ENCODE assay signal across 8 cellular contexts in the genomic region with DNA sequence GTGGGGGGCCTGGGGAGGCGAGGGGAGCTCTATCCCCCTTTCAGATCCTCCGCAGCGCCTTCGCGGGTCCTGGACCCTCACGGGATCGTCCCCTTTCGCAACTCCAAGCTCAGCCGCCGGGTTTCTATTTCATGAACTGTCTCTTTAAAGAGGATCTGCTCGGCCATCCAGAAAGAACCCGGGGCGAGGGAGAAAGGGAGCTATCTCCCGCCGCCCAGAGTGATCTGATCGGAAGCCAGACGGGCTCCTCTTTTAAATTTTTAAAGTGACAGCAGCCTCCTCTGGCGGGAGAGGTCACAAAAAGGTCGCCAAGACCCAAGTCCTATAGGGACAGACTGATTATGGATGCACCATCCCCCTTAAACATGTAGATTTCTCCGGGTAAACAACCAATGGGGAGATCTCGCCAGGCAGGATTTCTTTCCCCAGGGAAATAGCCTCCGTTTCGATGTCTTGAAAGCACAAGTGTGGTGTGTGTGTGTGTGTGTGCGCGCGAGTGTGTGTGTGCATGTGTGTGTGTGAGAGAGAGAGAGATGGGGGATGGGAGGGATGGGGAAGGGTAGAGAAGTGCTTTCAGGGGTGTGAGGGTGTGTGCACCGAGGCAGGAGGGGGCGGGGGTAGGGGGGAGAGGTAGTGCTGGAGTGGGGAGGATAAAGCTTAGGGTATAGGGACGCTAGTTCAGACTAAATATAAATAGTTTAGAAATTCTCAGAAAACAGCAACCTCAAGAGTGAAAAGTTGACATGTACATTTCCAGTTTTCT.
DNase-seq lines count a peak whose midpoint lies in the region; ATAC-seq and TF ChIP-seq lines count a peak whose summit lies in the region.

No MANE protein-coding gene starts in this region.

- ATAC-seq in GM18858 (IDR thresholded peaks at IDR 0.05; ENCODE audit: unreplicated experiment) (no peak), HG03521 (IDR thresholded peaks at IDR 0.05; ENCODE audit: unreplicated experiment) (no peak)

- H2AFZ ChIP-seq in MM.1S (ENCODE audit: low read length) (peak overlapping the region; percentile 55), fibroblast of lung (ENCODE audit: low read length) (peak overlapping the region; percentile 88)

- peak overlapping the region; percentile 5; the same call in 1 of the 2 replicates for H3K9ac ChIP-seq in MM.1S (ENCODE audit: low read length)
- peak overlapping the region; percentile 62 for H3K9ac ChIP-seq in fibroblast of lung (ENCODE audit: insufficient read depth, low read length)

- H3K27me3 ChIP-seq in MM.1S (replicated peaks; ENCODE audit: insufficient read depth, low read length) (peaks cover 18% of the 10 kb centered on the region), WERI-Rb-1 (ENCODE audit: insufficient read depth, low read depth, severe bottlenecking) (peaks cover 19% of the 10 kb centered on the region), fibroblast of lung (ENCODE audit: control insufficient read depth, insufficient read depth, low read length) (no peaks in the 10 kb centered on the region)

- H3K36me3 ChIP-seq in MM.1S (replicated peaks; ENCODE audit: insufficient read depth, low read length): no peaks in the 10 kb centered on the region
- H3K36me3 ChIP-seq in WERI-Rb-1: no peaks in the 10 kb centered on the region
- H3K36me3 ChIP-seq in fibroblast of lung (ENCODE audit: control insufficient read depth, insufficient read depth, low read length): no peaks in the 10 kb centered on the region

- no peaks in the 10 kb centered on the region for H3K9me3 ChIP-seq in MM.1S (replicated peaks; ENCODE audit: insufficient read depth, low read length)
- no peaks in the 10 kb centered on the region for H3K9me3 ChIP-seq in WERI-Rb-1 (ENCODE audit: severe bottlenecking)
- H3K9me3 ChIP-seq in fibroblast of lung (ENCODE audit: control insufficient read depth, insufficient read depth, low read depth, low read length): no peaks in the 10 kb centered on the region

- H3F3A ChIP-seq in MM.1S (ENCODE audit: insufficient read depth, low read length): no peaks in the 10 kb centered on the region

- no peaks in the 10 kb centered on the region for H3K79me2 ChIP-seq in MM.1S (ENCODE audit: low read length)
- peaks cover 23% of the 10 kb centered on the region for H3K79me2 ChIP-seq in fibroblast of lung (ENCODE audit: control insufficient read depth, insufficient read depth, low read length)

- H3K27ac ChIP-seq in MM.1S (ENCODE audit: low read length): no peak overlapping the region
- H3K27ac ChIP-seq in WERI-Rb-1: no peak overlapping the region
- H3K27ac ChIP-seq in fibroblast of lung (ENCODE audit: insufficient read depth, low read length): peak overlapping the region; percentile 77

- H3K4me1 ChIP-seq in MM.1S (ENCODE audit: low read length) (peaks cover 3% of the 10 kb centered on the region; the same call in 1 of the 2 replicates), fibroblast of lung (ENCODE audit: control insufficient read depth, extremely low read depth, insufficient read depth, low read length) (no peaks in the 10 kb centered on the region)

- TF ChIP-seq CTCF in MM.1S (IDR thresholded peaks at IDR 0.05; ENCODE audit: low read length) (no peak), WERI-Rb-1 (IDR thresholded peaks at IDR 0.05; ENCODE audit: low read depth, low read length) (no peak), fibroblast of lung (conservative IDR thresholded peaks at IDR 0.05 in 1 of 2, IDR thresholded peaks at IDR 0.05 in 1 of 2; ENCODE audit: low read depth in 1 of 2, low read length in 2 of 2) (no peak)

- H3K4me2 ChIP-seq in MM.1S (ENCODE audit: low read depth, low read length) (peak overlapping the region; percentile 77), fibroblast of lung (ENCODE audit: extremely low read depth, insufficient read depth, low read length) (peak overlapping the region; percentile 74)

- H3K4me3 ChIP-seq in MM.1S (ENCODE audit: low read length) (peak overlapping the region; percentile 60), WERI-Rb-1 (ENCODE audit: low read depth, low read length) (peak overlapping the region; percentile 44), fibroblast of lung (replicated peaks in 1 of 4; ENCODE audit: control extremely low read depth in 1 of 4, insufficient read depth in 1 of 4, low read depth in 3 of 4, low read length in 4 of 4) (peak overlapping the region; percentile 82 to 95 (median 85))

- peak; percentile 59 for DNase-seq in DMS153 treated with DMSO at 0.1 percent for 48 hours (lab: John Stamatoyannopoulos, UW; ENCODE audit: unreplicated experiment)
- DNase-seq in MM.1S: peak; percentile 58
- DNase-seq in WERI-Rb-1: peak; percentile 55
- peak; percentile 78 to 86 for DNase-seq in fibroblast of lung (ENCODE audit: low read depth in 2 of 2)
- DNase-seq in myocyte (ENCODE audit: low read depth): peak; percentile 85
- no peak for DNase-seq in stimulated activated naive CD4-positive, alpha-beta T cell (lab: John Stamatoyannopoulos, UW)

- H4K20me1 ChIP-seq in MM.1S (ENCODE audit: insufficient read depth, low read length) (no peaks in the 10 kb centered on the region), fibroblast of lung (ENCODE audit: control insufficient read depth, extremely low read depth, insufficient read depth, low read length) (no peaks in the 10 kb centered on the region)

- no peaks in the 10 kb centered on the region for H3K9me2 ChIP-seq in MM.1S (replicated peaks; ENCODE audit: insufficient read depth, low read length)

Comparison
In these comparisons a context has a peak if more than half of its experiments do, and no peak if none do; other contexts are left out.
1. DNase-seq: peak in DMS153 treated with DMSO at 0.1 percent for 48 hours (single experiment), MM.1S (single experiment), WERI-Rb-1 (single experiment), fibroblast of lung (2 of 2) and myocyte (single experiment); none in stimulated activated naive CD4-positive, alpha-beta T cell (0 of 6).
2. Peak in every context shown above with its lines, with median percentiles within 50 percentile points of each other: H3K4me3 ChIP-seq.